In the genomic region with DNA sequence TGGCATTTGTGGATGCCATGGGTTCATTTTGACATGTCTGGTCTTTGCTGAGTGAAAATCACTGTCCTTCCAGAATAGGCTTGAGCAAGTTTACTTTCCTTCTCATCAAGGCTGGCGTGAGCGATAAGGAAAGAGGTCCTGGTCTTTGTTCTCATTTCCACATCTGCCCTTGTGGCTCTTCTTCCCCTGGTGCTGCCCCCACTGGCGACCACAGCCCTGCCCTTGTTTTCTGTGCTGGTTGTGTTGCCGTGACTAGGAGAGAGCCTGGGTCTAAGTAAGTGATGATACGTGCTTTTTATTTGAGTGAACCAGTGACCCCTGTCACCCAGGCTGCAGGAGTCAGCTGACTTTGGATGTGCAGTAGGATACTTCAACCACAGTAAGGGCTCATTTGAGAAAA, we compare ENCODE assay signal across 1 cellular context.
TF ChIP-seq lines count a peak whose summit lies in the region.

No MANE protein-coding gene starts in this region.

TF ChIP-seq in WTC11, 78 proteins besides CTCF, POLR2A, EP300 and RAD21 (continued from another document):
- TF ChIP-seq, protein P1, sequence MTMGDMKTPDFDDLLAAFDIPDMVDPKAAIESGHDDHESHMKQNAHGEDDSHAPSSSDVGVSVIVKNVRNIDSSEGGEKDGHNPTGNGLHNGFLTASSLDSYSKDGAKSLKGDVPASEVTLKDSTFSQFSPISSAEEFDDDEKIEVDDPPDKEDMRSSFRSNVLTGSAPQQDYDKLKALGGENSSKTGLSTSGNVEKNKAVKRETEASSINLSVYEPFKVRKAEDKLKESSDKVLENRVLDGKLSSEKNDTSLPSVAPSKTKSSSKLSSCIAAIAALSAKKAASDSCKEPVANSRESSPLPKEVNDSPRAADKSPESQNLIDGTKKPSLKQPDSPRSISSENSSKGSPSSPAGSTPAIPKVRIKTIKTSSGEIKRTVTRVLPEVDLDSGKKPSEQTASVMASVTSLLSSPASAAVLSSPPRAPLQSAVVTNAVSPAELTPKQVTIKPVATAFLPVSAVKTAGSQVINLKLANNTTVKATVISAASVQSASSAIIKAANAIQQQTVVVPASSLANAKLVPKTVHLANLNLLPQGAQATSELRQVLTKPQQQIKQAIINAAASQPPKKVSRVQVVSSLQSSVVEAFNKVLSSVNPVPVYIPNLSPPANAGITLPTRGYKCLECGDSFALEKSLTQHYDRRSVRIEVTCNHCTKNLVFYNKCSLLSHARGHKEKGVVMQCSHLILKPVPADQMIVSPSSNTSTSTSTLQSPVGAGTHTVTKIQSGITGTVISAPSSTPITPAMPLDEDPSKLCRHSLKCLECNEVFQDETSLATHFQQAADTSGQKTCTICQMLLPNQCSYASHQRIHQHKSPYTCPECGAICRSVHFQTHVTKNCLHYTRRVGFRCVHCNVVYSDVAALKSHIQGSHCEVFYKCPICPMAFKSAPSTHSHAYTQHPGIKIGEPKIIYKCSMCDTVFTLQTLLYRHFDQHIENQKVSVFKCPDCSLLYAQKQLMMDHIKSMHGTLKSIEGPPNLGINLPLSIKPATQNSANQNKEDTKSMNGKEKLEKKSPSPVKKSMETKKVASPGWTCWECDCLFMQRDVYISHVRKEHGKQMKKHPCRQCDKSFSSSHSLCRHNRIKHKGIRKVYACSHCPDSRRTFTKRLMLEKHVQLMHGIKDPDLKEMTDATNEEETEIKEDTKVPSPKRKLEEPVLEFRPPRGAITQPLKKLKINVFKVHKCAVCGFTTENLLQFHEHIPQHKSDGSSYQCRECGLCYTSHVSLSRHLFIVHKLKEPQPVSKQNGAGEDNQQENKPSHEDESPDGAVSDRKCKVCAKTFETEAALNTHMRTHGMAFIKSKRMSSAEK (CRISPR knock-in tag; IDR thresholded peaks at IDR 0.05; ENCODE audit: borderline replicate concordance): no peak
- no peak for TF ChIP-seq ZNF396 (CRISPR knock-in tag; IDR thresholded peaks at IDR 0.05; ENCODE audit: borderline replicate concordance)
